Comparison of ENCODE assay signal across 25 cellular contexts in the genomic region with DNA sequence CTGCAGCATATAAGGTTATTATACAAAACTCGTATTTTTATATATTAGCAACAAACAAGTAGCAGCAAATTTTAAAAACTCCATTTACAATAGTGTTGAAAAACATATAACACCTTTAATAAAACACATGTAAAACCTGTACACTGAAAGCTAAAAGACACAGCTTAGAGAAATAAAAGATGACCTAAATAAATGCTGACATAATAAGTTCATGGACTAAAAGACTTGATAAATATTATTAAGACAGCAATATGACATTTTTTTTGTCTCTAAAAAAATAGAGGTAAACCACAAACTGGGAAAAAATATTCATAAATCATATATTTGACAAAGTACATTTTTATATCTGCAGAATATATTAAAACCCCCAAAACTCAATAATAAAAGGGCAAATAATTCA.
"Had no signal": no experiment of that assay in that cellular context is flagged by ENCODE, and none has a peak within 500 bp of the region (broad histone marks: within the 10 kb centered on the region; RNA-seq: fewer than 3 reads in every experiment).

No MANE protein-coding gene starts in this region.

- H3K27me3 Mint-ChIP-seq: IgD-negative memory B cell, T-cell had no signal

- DNase-seq: Karpas-422, KBM-7, MV-4-11, NCI-H1048, NCI-H1105, NCI-H1417, NCI-H1436 treated with DMSO at 0.1 percent for 48 hours, NCI-H1694, NCI-H187 treated with DMSO at 0.1 percent for 48 hours, NCI-H2029 treated with DMSO at 0.1 percent for 48 hours, NCI-H2171 treated with DMSO at 0.1 percent for 48 hours, NCI-H345, NCI-H446 treated with DMSO at 0.1 percent for 48 hours, NCI-H510A treated with DMSO at 0.1 percent for 48 hours, NCI-H526, NCI-H82, SHP77, SK-N-SH, SW 1271, T-cell had no signal

- H3K9ac ChIP-seq: SK-N-SH had no signal

- H3K27ac Mint-ChIP-seq: IgD-negative memory B cell, T-cell had no signal

- H3K27ac ChIP-seq: HL-60, RWPE1 had no signal

- ATAC-seq: T-cell had no signal

- FAIRE-seq: HTR-8/SVneo, RCC 7860 had no signal

- H3K9me2 ChIP-seq: SK-N-SH had no signal

- H3K4me1 Mint-ChIP-seq: T-cell had no signal

- H3K9me3 ChIP-seq: SK-N-SH had no signal

- H3K9me3 Mint-ChIP-seq: T-cell had no signal

- H3K4me2 ChIP-seq: SK-N-SH had no signal

- H3K4me3 Mint-ChIP-seq: T-cell had no signal
